Comparison of ENCODE assay signal across 1 cellular context in the genomic region with DNA sequence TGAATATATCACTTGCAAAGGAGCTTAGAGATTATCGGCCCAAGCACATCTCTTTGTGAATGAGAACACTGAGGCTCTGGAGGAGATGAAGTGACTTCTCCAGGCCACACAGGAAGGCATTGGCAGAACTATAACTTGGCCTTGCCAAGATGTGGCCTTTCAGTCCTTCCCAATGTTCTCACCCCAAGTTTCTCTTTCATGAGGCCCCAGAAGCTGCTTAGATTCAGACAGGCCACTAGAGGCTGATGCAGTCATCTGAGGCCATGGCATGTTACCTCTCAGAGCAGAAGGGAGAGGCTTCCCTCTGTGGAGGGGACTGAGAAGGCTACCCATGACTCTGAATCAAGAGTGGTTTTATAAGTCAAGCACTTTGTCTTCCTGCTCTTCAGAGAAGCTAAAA.
TF ChIP-seq lines count a peak whose summit lies in the region.

No MANE protein-coding gene starts in this region.

TF ChIP-seq in H1, 55 proteins besides CTCF, POLR2A, EP300 and RAD21 (continued from another document):
- TF ChIP-seq, protein P1, sequence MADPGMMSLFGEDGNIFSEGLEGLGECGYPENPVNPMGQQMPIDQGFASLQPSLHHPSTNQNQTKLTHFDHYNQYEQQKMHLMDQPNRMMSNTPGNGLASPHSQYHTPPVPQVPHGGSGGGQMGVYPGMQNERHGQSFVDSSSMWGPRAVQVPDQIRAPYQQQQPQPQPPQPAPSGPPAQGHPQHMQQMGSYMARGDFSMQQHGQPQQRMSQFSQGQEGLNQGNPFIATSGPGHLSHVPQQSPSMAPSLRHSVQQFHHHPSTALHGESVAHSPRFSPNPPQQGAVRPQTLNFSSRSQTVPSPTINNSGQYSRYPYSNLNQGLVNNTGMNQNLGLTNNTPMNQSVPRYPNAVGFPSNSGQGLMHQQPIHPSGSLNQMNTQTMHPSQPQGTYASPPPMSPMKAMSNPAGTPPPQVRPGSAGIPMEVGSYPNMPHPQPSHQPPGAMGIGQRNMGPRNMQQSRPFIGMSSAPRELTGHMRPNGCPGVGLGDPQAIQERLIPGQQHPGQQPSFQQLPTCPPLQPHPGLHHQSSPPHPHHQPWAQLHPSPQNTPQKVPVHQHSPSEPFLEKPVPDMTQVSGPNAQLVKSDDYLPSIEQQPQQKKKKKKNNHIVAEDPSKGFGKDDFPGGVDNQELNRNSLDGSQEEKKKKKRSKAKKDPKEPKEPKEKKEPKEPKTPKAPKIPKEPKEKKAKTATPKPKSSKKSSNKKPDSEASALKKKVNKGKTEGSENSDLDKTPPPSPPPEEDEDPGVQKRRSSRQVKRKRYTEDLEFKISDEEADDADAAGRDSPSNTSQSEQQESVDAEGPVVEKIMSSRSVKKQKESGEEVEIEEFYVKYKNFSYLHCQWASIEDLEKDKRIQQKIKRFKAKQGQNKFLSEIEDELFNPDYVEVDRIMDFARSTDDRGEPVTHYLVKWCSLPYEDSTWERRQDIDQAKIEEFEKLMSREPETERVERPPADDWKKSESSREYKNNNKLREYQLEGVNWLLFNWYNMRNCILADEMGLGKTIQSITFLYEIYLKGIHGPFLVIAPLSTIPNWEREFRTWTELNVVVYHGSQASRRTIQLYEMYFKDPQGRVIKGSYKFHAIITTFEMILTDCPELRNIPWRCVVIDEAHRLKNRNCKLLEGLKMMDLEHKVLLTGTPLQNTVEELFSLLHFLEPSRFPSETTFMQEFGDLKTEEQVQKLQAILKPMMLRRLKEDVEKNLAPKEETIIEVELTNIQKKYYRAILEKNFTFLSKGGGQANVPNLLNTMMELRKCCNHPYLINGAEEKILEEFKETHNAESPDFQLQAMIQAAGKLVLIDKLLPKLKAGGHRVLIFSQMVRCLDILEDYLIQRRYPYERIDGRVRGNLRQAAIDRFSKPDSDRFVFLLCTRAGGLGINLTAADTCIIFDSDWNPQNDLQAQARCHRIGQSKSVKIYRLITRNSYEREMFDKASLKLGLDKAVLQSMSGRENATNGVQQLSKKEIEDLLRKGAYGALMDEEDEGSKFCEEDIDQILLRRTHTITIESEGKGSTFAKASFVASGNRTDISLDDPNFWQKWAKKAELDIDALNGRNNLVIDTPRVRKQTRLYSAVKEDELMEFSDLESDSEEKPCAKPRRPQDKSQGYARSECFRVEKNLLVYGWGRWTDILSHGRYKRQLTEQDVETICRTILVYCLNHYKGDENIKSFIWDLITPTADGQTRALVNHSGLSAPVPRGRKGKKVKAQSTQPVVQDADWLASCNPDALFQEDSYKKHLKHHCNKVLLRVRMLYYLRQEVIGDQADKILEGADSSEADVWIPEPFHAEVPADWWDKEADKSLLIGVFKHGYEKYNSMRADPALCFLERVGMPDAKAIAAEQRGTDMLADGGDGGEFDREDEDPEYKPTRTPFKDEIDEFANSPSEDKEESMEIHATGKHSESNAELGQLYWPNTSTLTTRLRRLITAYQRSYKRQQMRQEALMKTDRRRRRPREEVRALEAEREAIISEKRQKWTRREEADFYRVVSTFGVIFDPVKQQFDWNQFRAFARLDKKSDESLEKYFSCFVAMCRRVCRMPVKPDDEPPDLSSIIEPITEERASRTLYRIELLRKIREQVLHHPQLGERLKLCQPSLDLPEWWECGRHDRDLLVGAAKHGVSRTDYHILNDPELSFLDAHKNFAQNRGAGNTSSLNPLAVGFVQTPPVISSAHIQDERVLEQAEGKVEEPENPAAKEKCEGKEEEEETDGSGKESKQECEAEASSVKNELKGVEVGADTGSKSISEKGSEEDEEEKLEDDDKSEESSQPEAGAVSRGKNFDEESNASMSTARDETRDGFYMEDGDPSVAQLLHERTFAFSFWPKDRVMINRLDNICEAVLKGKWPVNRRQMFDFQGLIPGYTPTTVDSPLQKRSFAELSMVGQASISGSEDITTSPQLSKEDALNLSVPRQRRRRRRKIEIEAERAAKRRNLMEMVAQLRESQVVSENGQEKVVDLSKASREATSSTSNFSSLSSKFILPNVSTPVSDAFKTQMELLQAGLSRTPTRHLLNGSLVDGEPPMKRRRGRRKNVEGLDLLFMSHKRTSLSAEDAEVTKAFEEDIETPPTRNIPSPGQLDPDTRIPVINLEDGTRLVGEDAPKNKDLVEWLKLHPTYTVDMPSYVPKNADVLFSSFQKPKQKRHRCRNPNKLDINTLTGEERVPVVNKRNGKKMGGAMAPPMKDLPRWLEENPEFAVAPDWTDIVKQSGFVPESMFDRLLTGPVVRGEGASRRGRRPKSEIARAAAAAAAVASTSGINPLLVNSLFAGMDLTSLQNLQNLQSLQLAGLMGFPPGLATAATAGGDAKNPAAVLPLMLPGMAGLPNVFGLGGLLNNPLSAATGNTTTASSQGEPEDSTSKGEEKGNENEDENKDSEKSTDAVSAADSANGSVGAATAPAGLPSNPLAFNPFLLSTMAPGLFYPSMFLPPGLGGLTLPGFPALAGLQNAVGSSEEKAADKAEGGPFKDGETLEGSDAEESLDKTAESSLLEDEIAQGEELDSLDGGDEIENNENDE (IDR thresholded peaks at IDR 0.05; ENCODE audit: insufficient replicate concordance, low read length): no peak
- TF ChIP-seq EZH2 (IDR thresholded peaks at IDR 0.05; ENCODE audit: low read depth, low read length, severe bottlenecking) (no peak), HDAC6 (IDR thresholded peaks at IDR 0.05; ENCODE audit: low read depth, low read length) (no peak), TEAD4 (IDR thresholded peaks at IDR 0.05; ENCODE audit: low read depth, low read length) (no peak), TBP (IDR thresholded peaks at IDR 0.05; ENCODE audit: low read depth, low read length) (no peak), RNF2 (IDR thresholded peaks at IDR 0.05; ENCODE audit: borderline replicate concordance, low read depth, low read length, missing control alignments, poor library complexity, severe bottlenecking) (no peak), CBX8 (IDR thresholded peaks at IDR 0.05; ENCODE audit: borderline replicate concordance, low read depth, low read length) (no peak), POLR2AphosphoS5 (IDR thresholded peaks at IDR 0.05; ENCODE audit: low read depth, low read length) (no peak), BCL11A (IDR thresholded peaks at IDR 0.05; ENCODE audit: low read depth in 2 of 2, low read length in 2 of 2) (no peak), RXRA (IDR thresholded peaks at IDR 0.05; ENCODE audit: insufficient read depth, low read depth, low read length) (no peak)
